Comparison of ENCODE assay signal across 21 cellular contexts in the genomic region with DNA sequence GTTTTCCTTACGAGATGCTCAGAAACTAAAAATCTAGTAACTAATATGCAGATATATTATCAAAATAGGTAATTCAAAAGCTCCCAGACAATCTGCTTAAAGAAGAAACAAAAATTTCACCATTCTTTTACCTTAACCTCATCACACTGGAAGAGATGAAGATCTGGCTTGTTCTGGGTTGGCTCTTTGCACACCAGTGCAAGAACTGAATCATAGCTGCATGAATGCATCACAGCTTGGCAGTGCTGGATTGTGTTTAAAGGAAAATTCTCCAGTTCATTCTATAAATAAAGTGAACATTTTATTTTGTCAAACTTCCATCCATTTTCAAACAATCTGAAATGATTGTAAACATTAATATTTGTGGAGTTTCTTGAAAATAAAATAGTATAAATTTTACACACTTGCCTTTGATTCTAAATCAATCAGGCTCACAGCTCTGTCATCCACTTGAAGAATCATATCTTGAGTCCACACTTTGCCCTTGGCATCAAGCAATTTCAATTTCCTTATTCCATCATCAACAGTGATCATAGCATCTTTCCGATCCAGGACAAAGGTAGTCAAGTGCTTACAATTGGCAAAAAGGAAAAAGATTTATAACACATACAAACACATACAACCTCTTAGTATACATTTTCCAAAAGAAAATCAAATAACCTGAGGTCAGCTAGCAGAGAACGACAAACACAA.
A peak's percentile ranks its signal among the peaks of the same experiment; 100 is the strongest.
DNase-seq lines count a peak whose midpoint lies in the region; ATAC-seq, FAIRE-seq and TF ChIP-seq lines count a peak whose summit lies in the region.
"Had no signal": no experiment of that assay in that cellular context is flagged by ENCODE, and none has a peak within 500 bp of the region (broad histone marks: within the 10 kb centered on the region; RNA-seq: fewer than 3 reads in every experiment).

No MANE protein-coding gene starts in this region.

- no peak overlapping the region for H3K27ac Mint-ChIP-seq in activated CD4-positive, alpha-beta memory T cell treated with anti-CD3 and anti-CD28 coated beads for 36 hours
- H3K27ac Mint-ChIP-seq: CD8-positive, alpha-beta memory T cell had no signal

- H3K27ac ChIP-seq in fibroblast of lung (ENCODE audit: insufficient read depth, low read length) (no peak overlapping the region), sigmoid colon (peak overlapping the region; percentile 3 to 56 (median 36))
- H3K27ac ChIP-seq: BLaER1 treated with 17β-estradiol and CSF1 and Interleukin-3, amounts not matched to agents 10 nM and 100 nM; HL-60; SJCRH30 had no signal

- no peaks in the 10 kb centered on the region for H3K4me1 ChIP-seq in fibroblast of lung (ENCODE audit: control insufficient read depth, extremely low read depth, insufficient read depth, low read length)
- H3K4me1 ChIP-seq in sigmoid colon: peaks cover 0 to 36% (median 22%) of the 10 kb centered on the region in 4 donors
- H3K4me1 ChIP-seq: BLaER1 treated with 17β-estradiol and CSF1 and Interleukin-3, amounts not matched to agents 10 nM and 100 nM had no signal

- no peak for TF ChIP-seq POLR2A in sigmoid colon (IDR thresholded peaks at IDR 0.05)

- H3K9me3 Mint-ChIP-seq in activated CD4-positive, alpha-beta memory T cell treated with anti-CD3 and anti-CD28 coated beads for 36 hours: no peaks in the 10 kb centered on the region
- H3K9me3 Mint-ChIP-seq: CD8-positive, alpha-beta memory T cell had no signal

- CTCF ChIA-PET in activated CD4-positive, alpha-beta memory T cell treated with anti-CD3 and anti-CD28 coated beads for 36 hours (lab: Charles Lee): no interaction called here

- H3K36me3 ChIP-seq in MG63 (peaks cover 31% of the 10 kb centered on the region), fibroblast of lung (ENCODE audit: control insufficient read depth, insufficient read depth, low read length) (no peaks in the 10 kb centered on the region), sigmoid colon (peaks cover 0 to 18% (median 0%) of the 10 kb centered on the region in 4 donors)

- H3K27me3 Mint-ChIP-seq in activated CD4-positive, alpha-beta memory T cell treated with anti-CD3 and anti-CD28 coated beads for 36 hours: peaks cover 1% of the 10 kb centered on the region

- H3K4me2 ChIP-seq in fibroblast of lung (ENCODE audit: extremely low read depth, insufficient read depth, low read length): no peak overlapping the region
- H3K4me2 ChIP-seq: BLaER1 treated with 17β-estradiol and CSF1 and Interleukin-3, amounts not matched to agents 10 nM and 100 nM had no signal

- no peak for TF ChIP-seq CTCF in D721Med (IDR thresholded peaks at IDR 0.05; ENCODE audit: insufficient read depth, missing control alignments)
- TF ChIP-seq CTCF in fibroblast of lung (conservative IDR thresholded peaks at IDR 0.05 in 1 of 2, IDR thresholded peaks at IDR 0.05 in 1 of 2; ENCODE audit: low read depth in 1 of 2, low read length in 2 of 2): no peak
- no peak for TF ChIP-seq CTCF in sigmoid colon (IDR thresholded peaks at IDR 0.05)

- no peak for DNase-seq in D721Med (ENCODE audit: insufficient read length, low spot score)
- DNase-seq in MG63: peak; percentile 38
- peak; percentile 41 to 53 for DNase-seq in fibroblast of lung (ENCODE audit: low read depth in 2 of 2)
- no peak for DNase-seq in sigmoid colon
- DNase-seq in activated CD4-positive, alpha-beta memory T cell treated with anti-CD3 and anti-CD28 coated beads for 36 hours: no peak
- DNase-seq in activated T-cell treated with anti-CD3 and anti-CD28 coated beads, Interleukin-2, amount 50 U/mL, for 1 hour: no peak
- DNase-seq: CD8-positive, alpha-beta memory T cell; DMS 273 treated with DMSO at 0.1 percent for 48 hours; H7; NCI-H1436 treated with DMSO at 0.1 percent for 48 hours; NCI-H2029 treated with DMSO at 0.1 percent for 48 hours; NCI-H2171 treated with DMSO at 0.1 percent for 48 hours; NCI-H510A treated with DMSO at 0.1 percent for 48 hours; PC-3; SJCRH30; SW 1271 had no signal

- intact Hi-C loops in sigmoid colon (cut with DNase I): no loop called here
- intact Hi-C loops in activated CD4-positive, alpha-beta memory T cell treated with anti-CD3 and anti-CD28 coated beads for 36 hours (cut with micrococcal nuclease): no loop called here

- no peak for TF ChIP-seq EP300 in sigmoid colon (IDR thresholded peaks at IDR 0.05)

- POLR2A ChIA-PET in activated CD4-positive, alpha-beta memory T cell treated with anti-CD3 and anti-CD28 coated beads for 36 hours (lab: Charles Lee): no interaction called here

- no peaks in the 10 kb centered on the region for H3K36me3 Mint-ChIP-seq in activated CD4-positive, alpha-beta memory T cell treated with anti-CD3 and anti-CD28 coated beads for 36 hours
- H3K36me3 Mint-ChIP-seq: CD8-positive, alpha-beta memory T cell had no signal

- ATAC-seq in HG02973 (IDR thresholded peaks at IDR 0.05; ENCODE audit: unreplicated experiment) (no peak), HG03025 (IDR thresholded peaks at IDR 0.05; ENCODE audit: low FRiP score, unreplicated experiment) (no peak)
- ATAC-seq: PC-3 had no signal

- WGBS in sigmoid colon, 2 donors: 84 to 85% methylated on average over 3 of the region's 3 CpGs

- FAIRE-seq in D721Med (lab: Jason Lieb, UNC): peak; percentile 48
- FAIRE-seq: HTR-8/SVneo had no signal

- no peaks in the 10 kb centered on the region for H3K27me3 ChIP-seq in MG63
- H3K27me3 ChIP-seq in fibroblast of lung (ENCODE audit: control insufficient read depth, insufficient read depth, low read length): no peaks in the 10 kb centered on the region
- no peaks in the 10 kb centered on the region for H3K27me3 ChIP-seq in sigmoid colon
- H3K27me3 ChIP-seq: BLaER1 treated with 17β-estradiol and CSF1 and Interleukin-3, amounts not matched to agents 10 nM and 100 nM; SJCRH30 had no signal

- H3K4me1 Mint-ChIP-seq in activated CD4-positive, alpha-beta memory T cell treated with anti-CD3 and anti-CD28 coated beads for 36 hours (ENCODE audit: low read depth): no peaks in the 10 kb centered on the region
- H3K4me1 Mint-ChIP-seq: CD8-positive, alpha-beta memory T cell had no signal

- H4K20me1 ChIP-seq in fibroblast of lung (ENCODE audit: control insufficient read depth, extremely low read depth, insufficient read depth, low read length): no peaks in the 10 kb centered on the region
- H4K20me1 ChIP-seq: BLaER1 treated with 17β-estradiol and CSF1 and Interleukin-3, amounts not matched to agents 10 nM and 100 nM had no signal

- H3K4me3 ChIP-seq in MG63 (no peak overlapping the region), fibroblast of lung (replicated peaks in 1 of 4; ENCODE audit: control extremely low read depth in 1 of 4, insufficient read depth in 1 of 4, low read depth in 3 of 4, low read length in 4 of 4) (no peak overlapping the region), sigmoid colon (no peak overlapping the region)
- H3K4me3 ChIP-seq: BLaER1 treated with 17β-estradiol and CSF1 and Interleukin-3, amounts not matched to agents 10 nM and 100 nM; SJCRH30 had no signal

- no peak overlapping the region for H2AFZ ChIP-seq in fibroblast of lung (ENCODE audit: low read length)

- H3K4me3 Mint-ChIP-seq in activated CD4-positive, alpha-beta memory T cell treated with anti-CD3 and anti-CD28 coated beads for 36 hours: no peak overlapping the region
- H3K4me3 Mint-ChIP-seq: CD8-positive, alpha-beta memory T cell had no signal

- no peaks in the 10 kb centered on the region for H3K79me2 ChIP-seq in fibroblast of lung (ENCODE audit: control insufficient read depth, insufficient read depth, low read length)

- H3K9ac ChIP-seq in fibroblast of lung (ENCODE audit: insufficient read depth, low read length): no peak overlapping the region
- H3K9ac ChIP-seq: BLaER1 treated with 17β-estradiol and CSF1 and Interleukin-3, amounts not matched to agents 10 nM and 100 nM had no signal

- H3K9me3 ChIP-seq in MG63: no peaks in the 10 kb centered on the region
- H3K9me3 ChIP-seq in fibroblast of lung (ENCODE audit: control insufficient read depth, insufficient read depth, low read depth, low read length): no peaks in the 10 kb centered on the region
- H3K9me3 ChIP-seq in sigmoid colon: no peaks in the 10 kb centered on the region
- H3K9me3 ChIP-seq: BLaER1 treated with 17β-estradiol and CSF1 and Interleukin-3, amounts not matched to agents 10 nM and 100 nM; SJCRH30 had no signal

Comparison
In these comparisons a context has a peak if more than half of its experiments do, and no peak if none do; other contexts are left out.
1. DNase-seq: peak in MG63 (single experiment) and fibroblast of lung (2 of 2); none in D721Med (single experiment), sigmoid colon (single experiment), activated CD4-positive, alpha-beta memory T cell treated with anti-CD3 and anti-CD28 coated beads for 36 hours (single experiment) and activated T-cell treated with anti-CD3 and anti-CD28 coated beads, Interleukin-2, amount 50 U/mL, for 1 hour (single experiment).